ENCODE assay signal across 23 cellular contexts in the genomic region with DNA sequence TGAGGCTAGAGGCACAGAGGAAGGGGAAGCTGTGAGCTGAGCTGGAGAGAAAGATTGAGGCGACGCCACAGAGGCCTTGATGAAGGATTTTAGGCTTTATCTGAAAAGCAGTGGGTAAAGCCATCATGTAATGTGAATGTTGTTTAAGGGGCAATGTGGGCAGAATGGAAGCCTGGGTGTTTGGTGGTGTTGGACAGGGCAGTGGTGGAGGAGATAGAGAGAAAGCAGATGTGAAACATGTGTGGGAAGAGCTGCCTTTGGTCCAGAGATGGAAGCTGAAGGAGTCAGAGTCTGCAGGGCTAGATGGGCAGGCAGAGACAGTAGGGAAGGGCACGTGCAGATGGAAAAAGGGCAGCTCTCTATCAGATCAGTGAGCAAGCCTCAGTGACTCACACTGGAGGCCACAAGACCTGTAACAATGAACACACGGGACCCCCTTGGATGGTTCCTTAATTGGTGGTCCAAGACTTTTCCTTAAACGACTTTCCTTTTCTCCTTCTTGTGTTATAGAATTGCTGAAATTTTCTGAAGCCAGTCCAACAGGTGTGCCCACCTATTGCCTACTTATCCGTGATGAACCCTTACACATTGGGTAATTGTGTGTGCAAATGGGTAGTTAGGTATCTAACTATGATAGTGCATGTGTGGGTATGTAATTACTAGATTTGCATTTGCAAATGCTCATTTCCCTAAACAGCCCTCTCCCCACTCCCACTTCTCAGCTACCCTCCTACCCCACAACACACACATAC. TPM values are rescaled to one million over a fixed set of nuclear protein-coding genes. Genes with fewer than 3 reads are reported as not detected.
A peak's percentile ranks its signal among the peaks of the same experiment; 100 is the strongest.
DNase-seq lines count a peak whose midpoint lies in the region; ATAC-seq and TF ChIP-seq lines count a peak whose summit lies in the region.
"Had no signal": no experiment of that assay in that cellular context is flagged by ENCODE, and none has a peak within 500 bp of the region (broad histone marks: within the 10 kb centered on the region; RNA-seq: fewer than 3 reads in every experiment).

No MANE protein-coding gene starts in this region.

- no peaks in the 10 kb centered on the region for H3K9me3 ChIP-seq in PC-9 (ENCODE audit: insufficient read depth, low read depth)
- H3K9me3 ChIP-seq: BE2C, HAP-1 had no signal

- POLR2A ChIA-PET in PC-9 (lab: Charles Lee; ENCODE audit: unreplicated experiment): no interaction called here
- POLR2A ChIA-PET in RWPE1 (lab: Yijun Ruan, JAX; ENCODE audit: low non-redundant PET): no interaction called here

- peaks cover 16% of the 10 kb centered on the region for H3K27me3 Mint-ChIP-seq in stimulated activated naive CD8-positive, alpha-beta T cell treated with anti-CD3 and anti-CD28 coated beads, Interleukin-15, Interleukin-2, amounts not matched to agents 100 ng/mL and 50 ng/mL, for 24 hours
- H3K27me3 Mint-ChIP-seq in stimulated activated naive CD8-positive, alpha-beta T cell treated with anti-CD3 and anti-CD28 coated beads, Interleukin-15, amount 100 ng/mL, for 72 hours: peaks cover 30% of the 10 kb centered on the region
- no peaks in the 10 kb centered on the region for H3K27me3 Mint-ChIP-seq in osteocyte (ENCODE audit: unreplicated experiment)
- H3K27me3 Mint-ChIP-seq in activated T-helper 2 cell treated with anti-CD3 and anti-CD28 coated beads, Interferon-gamma antibody, Interleukin-2, Interleukin-4, amounts not matched to agents 10 μg/mL and 5 μg/mL and 100 μg/mL, durations not matched to agents 14 hours and 24 hours and 36 hours (ENCODE audit: low read depth): peaks cover 11% of the 10 kb centered on the region

- no peak overlapping the region for H3K4me3 Mint-ChIP-seq in stimulated activated naive CD8-positive, alpha-beta T cell treated with anti-CD3 and anti-CD28 coated beads, Interleukin-15, Interleukin-2, amounts not matched to agents 100 ng/mL and 50 ng/mL, for 24 hours
- H3K4me3 Mint-ChIP-seq in stimulated activated naive CD8-positive, alpha-beta T cell treated with anti-CD3 and anti-CD28 coated beads, Interleukin-15, amount 100 ng/mL, for 72 hours: no peak overlapping the region
- no peak overlapping the region for H3K4me3 Mint-ChIP-seq in osteocyte (ENCODE audit: unreplicated experiment)
- H3K4me3 Mint-ChIP-seq in activated T-helper 2 cell treated with anti-CD3 and anti-CD28 coated beads, Interferon-gamma antibody, Interleukin-2, Interleukin-4, amounts not matched to agents 10 μg/mL and 5 μg/mL and 100 μg/mL, durations not matched to agents 14 hours and 24 hours and 36 hours (ENCODE audit: low read depth): no peak overlapping the region
- H3K4me3 Mint-ChIP-seq: CD4-positive, alpha-beta T cell; GM23338 had no signal

- intact Hi-C loops in activated T-helper 2 cell treated with anti-CD3 and anti-CD28 coated beads, Interferon-gamma antibody, Interleukin-2, Interleukin-4, amounts not matched to agents 10 μg/mL and 5 μg/mL and 100 μg/mL, durations not matched to agents 14 hours and 24 hours and 36 hours (cut with micrococcal nuclease): no loop called here
- intact Hi-C loops in PC-9 (cut with micrococcal nuclease; ENCODE audit: unreplicated experiment): no loop called here

- H3K27ac Mint-ChIP-seq in stimulated activated naive CD8-positive, alpha-beta T cell treated with anti-CD3 and anti-CD28 coated beads, Interleukin-15, Interleukin-2, amounts not matched to agents 100 ng/mL and 50 ng/mL, for 24 hours: peak overlapping the region; percentile 15
- peak overlapping the region in 1 of 2 donors; percentile 37 for H3K27ac Mint-ChIP-seq in stimulated activated naive CD8-positive, alpha-beta T cell treated with anti-CD3 and anti-CD28 coated beads, Interleukin-15, amount 100 ng/mL, for 72 hours
- no peak overlapping the region for H3K27ac Mint-ChIP-seq in osteocyte (ENCODE audit: unreplicated experiment)
- H3K27ac Mint-ChIP-seq in activated T-helper 2 cell treated with anti-CD3 and anti-CD28 coated beads, Interferon-gamma antibody, Interleukin-2, Interleukin-4, amounts not matched to agents 10 μg/mL and 5 μg/mL and 100 μg/mL, durations not matched to agents 14 hours and 24 hours and 36 hours: no peak overlapping the region
- H3K27ac Mint-ChIP-seq: CD4-positive, alpha-beta T cell; GM23338 had no signal

- H3K9me3 Mint-ChIP-seq in stimulated activated naive CD8-positive, alpha-beta T cell treated with anti-CD3 and anti-CD28 coated beads, Interleukin-15, Interleukin-2, amounts not matched to agents 100 ng/mL and 50 ng/mL, for 24 hours: no peaks in the 10 kb centered on the region
- H3K9me3 Mint-ChIP-seq in stimulated activated naive CD8-positive, alpha-beta T cell treated with anti-CD3 and anti-CD28 coated beads, Interleukin-15, amount 100 ng/mL, for 72 hours: peaks cover 0 to 7% of the 10 kb centered on the region in 2 donors
- peaks cover 44% of the 10 kb centered on the region for H3K9me3 Mint-ChIP-seq in osteocyte (ENCODE audit: unreplicated experiment)
- H3K9me3 Mint-ChIP-seq in activated T-helper 2 cell treated with anti-CD3 and anti-CD28 coated beads, Interferon-gamma antibody, Interleukin-2, Interleukin-4, amounts not matched to agents 10 μg/mL and 5 μg/mL and 100 μg/mL, durations not matched to agents 14 hours and 24 hours and 36 hours: no peaks in the 10 kb centered on the region
- H3K9me3 Mint-ChIP-seq: CD4-positive, alpha-beta T cell had no signal

- H2AFZ ChIP-seq in PC-9: no peak overlapping the region
- H2AFZ ChIP-seq: GM23338 had no signal

- H3K4me2 ChIP-seq in PC-9: no peak overlapping the region
- H3K4me2 ChIP-seq: GM23338 had no signal

- H3K27ac ChIP-seq in PC-9: no peak overlapping the region
- H3K27ac ChIP-seq in RWPE1: no peak overlapping the region

- no peaks in the 10 kb centered on the region for H4K20me1 ChIP-seq in PC-9 (ENCODE audit: insufficient read depth)

- no peaks in the 10 kb centered on the region for H3K36me3 ChIP-seq in PC-9 (ENCODE audit: low read depth)
- H3K36me3 ChIP-seq: BE2C, HAP-1 had no signal

- no peaks in the 10 kb centered on the region for H3K36me3 Mint-ChIP-seq in stimulated activated naive CD8-positive, alpha-beta T cell treated with anti-CD3 and anti-CD28 coated beads, Interleukin-15, Interleukin-2, amounts not matched to agents 100 ng/mL and 50 ng/mL, for 24 hours (ENCODE audit: low read depth)
- H3K36me3 Mint-ChIP-seq in osteocyte (ENCODE audit: unreplicated experiment): no peaks in the 10 kb centered on the region
- H3K36me3 Mint-ChIP-seq in activated T-helper 2 cell treated with anti-CD3 and anti-CD28 coated beads, Interferon-gamma antibody, Interleukin-2, Interleukin-4, amounts not matched to agents 10 μg/mL and 5 μg/mL and 100 μg/mL, durations not matched to agents 14 hours and 24 hours and 36 hours (ENCODE audit: low read depth): no peaks in the 10 kb centered on the region

- CTCF ChIA-PET in PC-9 (lab: Charles Lee) (no interaction called here), RWPE1 (lab: Yijun Ruan, JAX) (no interaction called here)

- H3K27me3 ChIP-seq in PC-9 (ENCODE audit: insufficient read depth, low read depth): peaks cover 47% of the 10 kb centered on the region
- H3K27me3 ChIP-seq: BE2C had no signal

- H3K4me3 ChIP-seq in PC-9: no peak overlapping the region
- H3K4me3 ChIP-seq: GM23338, HAP-1 had no signal

- no peaks in the 10 kb centered on the region for H3K4me1 ChIP-seq in PC-9 (replicated peaks; ENCODE audit: insufficient read depth)

- ATAC-seq in stimulated activated naive CD8-positive, alpha-beta T cell treated with anti-CD3 and anti-CD28 coated beads, Interleukin-15, amount 100 ng/mL, for 72 hours: no peak
- ATAC-seq: GM23338 had no signal

- no peaks in the 10 kb centered on the region for H3K79me2 ChIP-seq in PC-9 (ENCODE audit: low read depth)

- no peak for DNase-seq in stimulated activated naive CD8-positive, alpha-beta T cell treated with anti-CD3 and anti-CD28 coated beads, Interleukin-15, amount 100 ng/mL, for 72 hours
- DNase-seq in NCI-H526 treated with DMSO at 0.1 percent for 48 hours (lab: John Stamatoyannopoulos, UW) (peak; percentile 97), osteocyte (ENCODE audit: extremely low spot score, unreplicated experiment) (peak; percentile 53), PC-9 (no peak), RWPE1 (ENCODE audit: low spot score) (no peak)
- DNase-seq in activated T-helper 2 cell treated with anti-CD3 and anti-CD28 coated beads, Interferon-gamma antibody, Interleukin-2, Interleukin-4, amounts not matched to agents 10 μg/mL and 5 μg/mL and 100 μg/mL, durations not matched to agents 14 hours and 24 hours and 36 hours (ENCODE audit: low spot score): no peak
- DNase-seq: 8988T; ACHN; CD4-positive, alpha-beta T cell; KBM-7; NCI-H1092; NCI-H1417 treated with DMSO at 0.1 percent for 48 hours; NCI-H1694 treated with DMSO at 0.1 percent for 48 hours; NCI-H2081 treated with DMSO at 0.1 percent for 48 hours; NCI-H2171; NCI-H345; NCI-H510A treated with DMSO at 0.1 percent for 48 hours; NCI-H774; SHP77 had no signal

- no peaks in the 10 kb centered on the region for H3F3A ChIP-seq in PC-9 (ENCODE audit: insufficient read depth, low read depth)

- BruUV-seq in PC-9 (replicated peaks; lab: Mats Ljungman, UMichigan): no TSS peak

- TF ChIP-seq CTCF in osteocyte (IDR thresholded peaks at IDR 0.05): no peak
- no peak for TF ChIP-seq CTCF in PC-9 (conservative IDR thresholded peaks at IDR 0.05)
- TF ChIP-seq CTCF in RWPE1 (conservative IDR thresholded peaks at IDR 0.05; ENCODE audit: low read depth): no peak

- H3K9me2 ChIP-seq in PC-9 (ENCODE audit: insufficient read depth): no peaks in the 10 kb centered on the region

- no peaks in the 10 kb centered on the region for H3K4me1 Mint-ChIP-seq in stimulated activated naive CD8-positive, alpha-beta T cell treated with anti-CD3 and anti-CD28 coated beads, Interleukin-15, Interleukin-2, amounts not matched to agents 100 ng/mL and 50 ng/mL, for 24 hours (ENCODE audit: low read depth)
- no peaks in the 10 kb centered on the region for H3K4me1 Mint-ChIP-seq in stimulated activated naive CD8-positive, alpha-beta T cell treated with anti-CD3 and anti-CD28 coated beads, Interleukin-15, amount 100 ng/mL, for 72 hours
- no peaks in the 10 kb centered on the region for H3K4me1 Mint-ChIP-seq in osteocyte (ENCODE audit: unreplicated experiment)
- peaks cover 11% of the 10 kb centered on the region for H3K4me1 Mint-ChIP-seq in activated T-helper 2 cell treated with anti-CD3 and anti-CD28 coated beads, Interferon-gamma antibody, Interleukin-2, Interleukin-4, amounts not matched to agents 10 μg/mL and 5 μg/mL and 100 μg/mL, durations not matched to agents 14 hours and 24 hours and 36 hours (ENCODE audit: low read depth)

RNA-seq across cellular contexts. Expression of a gene that starts 21.7 kb away (rescaled TPM):
- total RNA-seq in osteocyte (not detected in 2 replicates), PC-9 (2021) (not detected in 2 replicates)
- not detected in 2 replicates for total RNA-seq in activated T-helper 2 cell treated with anti-CD3 and anti-CD28 coated beads, Interferon-gamma antibody, Interleukin-2, Interleukin-4, amounts not matched to agents 10 μg/mL and 5 μg/mL and 100 μg/mL, durations not matched to agents 14 hours and 24 hours and 36 hours
- total RNA-seq: CD4-positive, alpha-beta T cell had no signal

Comparison
In these comparisons a context has a peak if more than half of its experiments do, and no peak if none do; other contexts are left out.
1. DNase-seq: peak in NCI-H526 treated with DMSO at 0.1 percent for 48 hours (single experiment) and osteocyte (single experiment); none in stimulated activated naive CD8-positive, alpha-beta T cell treated with anti-CD3 and anti-CD28 coated beads, Interleukin-15, amount 100 ng/mL, for 72 hours (0 of 2), activated T-helper 2 cell treated with anti-CD3 and anti-CD28 coated beads, Interferon-gamma antibody, Interleukin-2, Interleukin-4, amounts not matched to agents 10 μg/mL and 5 μg/mL and 100 μg/mL, durations not matched to agents 14 hours and 24 hours and 36 hours (single experiment), PC-9 (0 of 2) and RWPE1 (single experiment).